ENCODE assay signal across 2 cellular contexts in genomic region chr17:55772086-55772485, GRCh38.
A peak's percentile ranks its signal among the peaks of the same experiment; 100 is the strongest.
TF ChIP-seq lines count a peak whose summit lies in the region.

No MANE protein-coding gene starts in this region.

TF ChIP-seq in HepG2, 621 proteins besides CTCF, POLR2A, EP300 and RAD21:
- TF ChIP-seq PRDM10 (CRISPR knock-in tag; IDR thresholded peaks at IDR 0.05; ENCODE audit: low read depth) (no peak), SKI (IDR thresholded peaks at IDR 0.05; ENCODE audit: partially characterized antibody) (no peak)

TF ChIP-seq in HEK293, 187 proteins besides CTCF, POLR2A, EP300 and RAD21:
- TF ChIP-seq ZNF621 (tag by site-specific recombination; IDR thresholded peaks at IDR 0.05) (no peak), PRDM1 (tag by site-specific recombination; IDR thresholded peaks at IDR 0.05) (0 out of 2 replicates have a peak, but pooled peaks have one; percentile 18), ZNF654 (tag by site-specific recombination; IDR thresholded peaks at IDR 0.05; ENCODE audit: low read depth) (no peak)
